Comparison of ENCODE assay signal across 14 cellular contexts in the genomic region with DNA sequence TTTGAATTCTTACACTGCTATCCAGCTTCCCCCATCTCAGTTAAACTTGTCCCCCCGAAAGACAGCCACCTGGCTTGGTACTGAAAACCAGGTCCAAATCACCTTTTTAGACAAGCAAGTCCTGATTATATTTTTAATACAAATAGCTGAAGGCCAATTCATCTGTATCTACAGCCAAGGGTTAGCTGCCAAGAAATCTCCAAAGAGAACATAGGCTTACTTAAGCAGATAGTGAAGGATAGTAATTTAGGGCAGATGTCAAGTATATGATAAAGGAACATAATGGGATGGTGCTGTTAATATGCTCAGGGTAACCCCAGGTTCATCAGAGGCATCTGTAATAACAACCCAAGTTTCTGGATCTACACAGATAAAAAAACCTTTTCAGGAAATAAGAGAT.
"Had no signal": no experiment of that assay in that cellular context is flagged by ENCODE, and none has a peak within 500 bp of the region (broad histone marks: within the 10 kb centered on the region; RNA-seq: fewer than 3 reads in every experiment).

No MANE protein-coding gene starts in this region.

- H3K9me3 Mint-ChIP-seq: activated naive CD4-positive, alpha-beta T cell treated with anti-CD3 and anti-CD28 coated beads, Interleukin-2, amount 50 U/mL, for 72 hours; dendritic cell treated with granulocyte-macrophage colony-stimulating factor and Interleukin-4, amounts not matched to agents 40 ng/mL and 50 ng/mL, for 4 days; effector memory CD8-positive, alpha-beta T cell had no signal

- H3K9me3 ChIP-seq: tibial artery had no signal

- H3K27ac ChIP-seq: brain microvascular endothelial cell, tibial artery had no signal

- DNase-seq: activated CD4-positive, alpha-beta T cell treated with anti-CD3 and anti-CD28 coated beads, Interleukin-2, amount 50 U/mL, for 4 hours; activated CD4-positive, CD25-positive, alpha-beta regulatory T cell treated with anti-CD3 and anti-CD28 coated beads, Interleukin-2, amount 50 U/mL, for 72 hours; activated effector memory CD4-positive, alpha-beta T cell treated with anti-CD3 and anti-CD28 coated beads, Interleukin-2, amount 50 U/mL, for 16 hours; activated T-cell treated with anti-CD3 and anti-CD28 coated beads, Interleukin-2, amount 50 U/mL, for 1 hour; amygdala; brain microvascular endothelial cell; effector memory CD8-positive, alpha-beta T cell; foreskin keratinocyte; left colon; stimulated activated CD4-positive, alpha-beta T cell treated with anti-CD3 and anti-CD28 coated beads, Interleukin-4, amount 100 ng/mL, for 1 hour; tibial artery had no signal

- ATAC-seq: activated naive CD4-positive, alpha-beta T cell treated with anti-CD3 and anti-CD28 coated beads, Interleukin-2, amount 50 U/mL, for 72 hours; effector memory CD8-positive, alpha-beta T cell; left colon had no signal

- H3K27ac Mint-ChIP-seq: activated naive CD4-positive, alpha-beta T cell treated with anti-CD3 and anti-CD28 coated beads, Interleukin-2, amount 50 U/mL, for 72 hours; dendritic cell treated with granulocyte-macrophage colony-stimulating factor and Interleukin-4, amounts not matched to agents 40 ng/mL and 50 ng/mL, for 4 days; effector memory CD8-positive, alpha-beta T cell had no signal

- H3K4me3 ChIP-seq: tibial artery had no signal

- H3K4me3 Mint-ChIP-seq: dendritic cell treated with granulocyte-macrophage colony-stimulating factor and Interleukin-4, amounts not matched to agents 40 ng/mL and 50 ng/mL, for 4 days; effector memory CD8-positive, alpha-beta T cell; nephron had no signal

- H3K36me3 Mint-ChIP-seq: activated naive CD4-positive, alpha-beta T cell treated with anti-CD3 and anti-CD28 coated beads, Interleukin-2, amount 50 U/mL, for 72 hours had no signal

- H3K36me3 ChIP-seq: brain microvascular endothelial cell, tibial artery had no signal

- H3K27me3 Mint-ChIP-seq: dendritic cell treated with granulocyte-macrophage colony-stimulating factor and Interleukin-4, amounts not matched to agents 40 ng/mL and 50 ng/mL, for 4 days had no signal

- H3K27me3 ChIP-seq: brain microvascular endothelial cell, foreskin keratinocyte, tibial artery had no signal
